Comparison of ENCODE assay signal across 8 cellular contexts in the genomic region with DNA sequence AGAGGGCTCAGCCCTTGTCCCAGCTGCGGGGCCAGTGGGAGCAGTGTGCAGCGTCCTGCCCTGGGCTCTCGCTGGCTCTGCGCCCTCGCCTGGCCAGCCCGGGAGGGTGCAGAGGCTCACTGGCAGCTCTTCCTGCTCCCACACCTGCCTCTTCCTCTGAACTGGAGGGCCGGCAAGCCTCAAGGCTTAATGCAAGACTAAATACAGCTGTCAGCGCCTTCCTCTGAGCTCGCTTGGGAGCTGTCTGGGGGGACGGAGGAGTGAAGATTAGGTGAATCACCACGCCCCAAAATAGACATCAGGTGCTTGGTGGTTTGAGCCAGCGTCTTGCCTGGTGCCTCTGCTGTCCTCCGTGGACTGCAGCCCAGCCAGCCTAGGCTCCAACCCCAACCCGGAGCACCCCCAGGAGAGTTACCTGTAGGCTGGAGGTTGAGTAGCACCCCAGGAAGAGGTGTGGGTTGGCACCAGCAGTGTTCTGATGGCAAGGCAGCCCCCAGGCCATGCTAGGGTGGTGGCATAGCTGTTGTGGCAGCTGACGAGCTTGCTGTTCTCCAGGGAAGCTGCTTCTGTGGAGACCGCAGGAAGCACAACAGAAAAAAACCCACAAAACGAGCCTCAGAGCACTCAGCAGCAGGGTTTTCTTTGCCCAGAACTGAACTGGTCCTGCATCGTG. TPM values are rescaled to one million over a fixed set of nuclear protein-coding genes. Genes with fewer than 3 reads are reported as not detected.
DNase-seq lines count a peak whose midpoint lies in the region; ATAC-seq, FAIRE-seq and TF ChIP-seq lines count a peak whose summit lies in the region.

No MANE protein-coding gene starts in this region.

- H3K9me3 Mint-ChIP-seq in activated T-cell treated with anti-CD3 and anti-CD28 coated beads, Interleukin-2, amount 50 U/mL, for 4 hours = no peaks in the 10 kb centered on the region
- H3K9me3 Mint-ChIP-seq in progenitor cell of endocrine pancreas (ENCODE audit: low read depth) = no peaks in the 10 kb centered on the region

- peak; percentile 81 for ATAC-seq in GM21390 (IDR thresholded peaks at IDR 0.05; ENCODE audit: unreplicated experiment)
- peak; percentile 95 to 98 for ATAC-seq in activated T-cell treated with anti-CD3 and anti-CD28 coated beads, Interleukin-2, amount 50 U/mL, for 4 hours

- FAIRE-seq in D721Med (lab: Jason Lieb, UNC) (no peak), HTR-8/SVneo (lab: Jason Lieb, UNC) (peak; percentile 20)

- DNase-seq in D721Med (ENCODE audit: insufficient read length, low spot score) (peak; percentile 42), HTR-8/SVneo (ENCODE audit: insufficient read length, low spot score) (peak; percentile 79), OCI-M1 (lab: John Stamatoyannopoulos, UW) (peak; percentile 26), fibroblast of the aortic adventitia (ENCODE audit: low read depth) (peak; percentile 43), progenitor cell of endocrine pancreas (ENCODE audit: low spot score, unreplicated experiment) (peak; percentile 63), ureter (ENCODE audit: low spot score) (peak; percentile 65)
- peak; percentile 60 for DNase-seq in activated T-cell treated with anti-CD3 and anti-CD28 coated beads, Interleukin-2, amount 50 U/mL, for 4 hours

- no peak overlapping the region for H3K27ac Mint-ChIP-seq in progenitor cell of endocrine pancreas

- TF ChIP-seq CTCF in D721Med (IDR thresholded peaks at IDR 0.05; ENCODE audit: insufficient read depth, missing control alignments) (no peak), fibroblast of the aortic adventitia (IDR thresholded peaks at IDR 0.05; ENCODE audit: insufficient read depth, low read length) (peak; percentile 85), progenitor cell of endocrine pancreas (IDR thresholded peaks at IDR 0.05; ENCODE audit: unreplicated experiment) (peak; percentile 78)

- H3K4me3 ChIP-seq in fibroblast of the aortic adventitia (ENCODE audit: low read depth, low read length) = no peak overlapping the region

- peaks cover 7% of the 10 kb centered on the region for H3K4me1 Mint-ChIP-seq in activated T-cell treated with anti-CD3 and anti-CD28 coated beads, Interleukin-2, amount 50 U/mL, for 4 hours (ENCODE audit: low read depth)
- peaks cover 6% of the 10 kb centered on the region for H3K4me1 Mint-ChIP-seq in progenitor cell of endocrine pancreas (ENCODE audit: low read depth)

- H3K4me3 Mint-ChIP-seq in activated T-cell treated with anti-CD3 and anti-CD28 coated beads, Interleukin-2, amount 50 U/mL, for 4 hours = no peak overlapping the region
- no peak overlapping the region for H3K4me3 Mint-ChIP-seq in progenitor cell of endocrine pancreas (ENCODE audit: low read depth)

- peaks cover 11% of the 10 kb centered on the region for H3K27me3 Mint-ChIP-seq in activated T-cell treated with anti-CD3 and anti-CD28 coated beads, Interleukin-2, amount 50 U/mL, for 4 hours (ENCODE audit: low read depth)
- peaks cover 11% of the 10 kb centered on the region for H3K27me3 Mint-ChIP-seq in progenitor cell of endocrine pancreas

- H3K36me3 Mint-ChIP-seq in activated T-cell treated with anti-CD3 and anti-CD28 coated beads, Interleukin-2, amount 50 U/mL, for 4 hours (ENCODE audit: insufficient read depth) = no peaks in the 10 kb centered on the region
- no peaks in the 10 kb centered on the region for H3K36me3 Mint-ChIP-seq in progenitor cell of endocrine pancreas (ENCODE audit: insufficient read depth)

RNA-seq across cellular contexts. Expression of a gene that starts 36.9 kb away (rescaled TPM):
- total RNA-seq in activated T-cell treated with anti-CD3 and anti-CD28 coated beads, Interleukin-2, amount 50 U/mL, for 4 hours = not detected
- total RNA-seq in fibroblast of the aortic adventitia (ENCODE audit: low replicate concordance) = not detected in 2 replicates
- 0.19 TPM in 1 of 2 replicates, not detected in the other for total RNA-seq in progenitor cell of endocrine pancreas
- not detected for total RNA-seq in ureter

Comparison
In these comparisons a context has a peak if more than half of its experiments do, and no peak if none do; other contexts are left out.
1. DNase-seq: peak in every context shown above with its lines; median percentile 79 in HTR-8/SVneo; 65 in ureter; 63 in progenitor cell of endocrine pancreas; 60 in activated T-cell treated with anti-CD3 and anti-CD28 coated beads, Interleukin-2, amount 50 U/mL, for 4 hours; 43 in fibroblast of the aortic adventitia; 42 in D721Med; 26 in OCI-M1.